In the genomic region with DNA sequence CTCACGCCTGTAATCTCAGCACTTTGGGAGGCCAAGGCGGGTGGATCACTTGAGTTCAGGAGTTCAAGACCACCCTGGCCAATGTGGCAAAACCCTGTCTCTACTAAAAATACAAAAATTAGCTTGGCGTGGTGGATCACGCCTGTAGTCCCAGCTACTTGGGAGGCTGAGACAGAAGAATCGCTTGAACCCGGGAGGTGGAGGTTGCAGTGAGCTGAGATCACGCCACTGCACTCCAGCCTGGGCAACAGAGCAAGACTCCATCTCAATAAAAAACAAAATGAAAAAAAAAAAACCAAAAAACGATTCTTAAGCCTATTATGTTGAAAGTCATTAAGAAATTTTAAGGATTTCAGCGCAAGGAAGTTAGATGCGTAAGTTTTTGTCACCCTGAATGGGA, we compare ENCODE assay signal across 7 cellular contexts. TPM values are rescaled to one million over a fixed set of nuclear protein-coding genes. Genes with fewer than 3 reads are reported as not detected.
DNase-seq lines count a peak whose midpoint lies in the region; ATAC-seq and TF ChIP-seq lines count a peak whose summit lies in the region.
"Not testable (repeated sequence)": the region's sequence is repeated elsewhere in the genome, so short reads cannot be mapped to it uniquely, and the experiment has no call there.

No MANE protein-coding gene starts in this region.

- not testable (repeated sequence) for BruUV-seq in mammary epithelial cell (replicated peaks; lab: Mats Ljungman, UMichigan)

- peaks cover 32% of the 10 kb centered on the region for H3K36me3 Mint-ChIP-seq in CD8-positive, alpha-beta T cell
- not testable (repeated sequence) for H3K36me3 Mint-ChIP-seq in activated naive CD8-positive, alpha-beta T cell; type B pancreatic cell
- peaks cover 4 to 14% (median 9%) of the 10 kb centered on the region in 5 donors for H3K36me3 Mint-ChIP-seq in naive thymus-derived CD4-positive, alpha-beta T cell

- not testable (repeated sequence) for ATAC-seq in CD8-positive, alpha-beta T cell; naive thymus-derived CD4-positive, alpha-beta T cell

- peak overlapping the region; percentile 99 for H3K4me2 ChIP-seq in Loucy (ENCODE audit: low read depth, low read length, poor library complexity, severe bottlenecking)
- H3K4me2 ChIP-seq in mammary epithelial cell (ENCODE audit: insufficient read depth, low read depth, low read length) = not testable (repeated sequence)

- H3K27me3 Mint-ChIP-seq in CD8-positive, alpha-beta T cell (ENCODE audit: low read depth); activated naive CD8-positive, alpha-beta T cell; naive thymus-derived CD4-positive, alpha-beta T cell; type B pancreatic cell: not testable (repeated sequence)

- dilution Hi-C loops in mammary epithelial cell (cut with HindIII; ENCODE audit: low sequenced_read_pairs) = loop anchor here (5.0 kb wide), 1 partner anchor 62 kb away; no protein-coding TSS in a partner anchor

- WGBS in mammary epithelial cell (ENCODE audit: low coverage, missing lambda C conversion rate) = 97% methylated on average over 10 of the region's 10 CpGs
- 85 to 94% (median 90%) methylated on average over 10 of the region's 10 CpGs for WGBS in spleen, 5 donors

- CTCF ChIA-PET in CD8-positive, alpha-beta T cell (lab: Charles Lee) = interaction anchor here (1.4 to 2.2 kb wide), 2 partner anchors 39 to 59 kb away, joined by 3 to 4 read pairs; no protein-coding TSS in a partner anchor
- CTCF ChIA-PET in mammary epithelial cell (lab: Charles Lee; ENCODE audit: low non-redundant PET) = not testable (repeated sequence)
- CTCF ChIA-PET in naive thymus-derived CD4-positive, alpha-beta T cell (lab: Charles Lee) = interaction anchor here (1.5 to 2.0 kb wide), 2 partner anchors 44 to 74 kb away, joined by 4 to 5 read pairs; no protein-coding TSS in a partner anchor

- H3K4me3 Mint-ChIP-seq in CD8-positive, alpha-beta T cell = peak overlapping the region; percentile 42
- peak overlapping the region; percentile 94 for H3K4me3 Mint-ChIP-seq in activated naive CD8-positive, alpha-beta T cell
- peak overlapping the region in 7 of 10 donors; percentile 16 to 97 (median 60) for H3K4me3 Mint-ChIP-seq in naive thymus-derived CD4-positive, alpha-beta T cell
- peak overlapping the region; percentile 35 for H3K4me3 Mint-ChIP-seq in type B pancreatic cell

- not testable (repeated sequence) for H3K27me3 ChIP-seq in CD8-positive, alpha-beta T cell (ENCODE audit: insufficient read depth, low read length); Loucy (ENCODE audit: insufficient read depth, low read length, poor library complexity, severe bottlenecking); mammary epithelial cell (ENCODE audit: insufficient read depth, low read length); naive thymus-derived CD4-positive, alpha-beta T cell (ENCODE audit: control insufficient read depth in 2 of 2, insufficient read depth in 2 of 2, low read length in 2 of 2); spleen (replicated peaks in 1 of 7)

- not testable (repeated sequence) for H3K9me3 Mint-ChIP-seq in CD8-positive, alpha-beta T cell; activated naive CD8-positive, alpha-beta T cell (ENCODE audit: low read depth); naive thymus-derived CD4-positive, alpha-beta T cell; type B pancreatic cell

- POLR2A ChIA-PET in CD8-positive, alpha-beta T cell (lab: Charles Lee) = interaction anchor here (1.0 to 2.6 kb wide), 5 partner anchors 44 to 59 kb away, joined by 3 to 13 read pairs (median 4); no protein-coding TSS in a partner anchor
- POLR2A ChIA-PET in naive thymus-derived CD4-positive, alpha-beta T cell (lab: Charles Lee) = interaction anchor here (0.8 to 9.3 kb wide), 2 partner anchors 44 to 61 kb away, joined by 3 to 113 read pairs; no protein-coding TSS in a partner anchor

- in situ Hi-C loops in mammary epithelial cell (cut with MboI; ENCODE audit: low sequenced_read_pairs in 2 of 2) = loop anchor here in 1 of 2 donors (10.0 kb wide), 1 partner anchor 59 kb away; no protein-coding TSS in a partner anchor

- H2AFZ ChIP-seq in Loucy (ENCODE audit: low read length); mammary epithelial cell (ENCODE audit: low read depth, low read length): not testable (repeated sequence)

- peaks cover 64% of the 10 kb centered on the region for H3K4me1 Mint-ChIP-seq in CD8-positive, alpha-beta T cell (ENCODE audit: low read depth)
- H3K4me1 Mint-ChIP-seq in activated naive CD8-positive, alpha-beta T cell (ENCODE audit: low read depth) = peaks cover 63% of the 10 kb centered on the region
- peaks cover 44 to 76% (median 61%) of the 10 kb centered on the region in 7 donors for H3K4me1 Mint-ChIP-seq in naive thymus-derived CD4-positive, alpha-beta T cell
- peaks cover 43% of the 10 kb centered on the region for H3K4me1 Mint-ChIP-seq in type B pancreatic cell (ENCODE audit: unreplicated experiment)

- not testable (repeated sequence) for DNase-seq in CD8-positive, alpha-beta T cell; mammary epithelial cell; naive thymus-derived CD4-positive, alpha-beta T cell; type B pancreatic cell (ENCODE audit: extremely low spot score, unreplicated experiment)
- DNase-seq in spleen = peak; percentile 6

- H3F3A ChIP-seq in Loucy (ENCODE audit: low read depth) = not testable (repeated sequence)

- H3K27ac Mint-ChIP-seq in CD8-positive, alpha-beta T cell = peak overlapping the region; percentile 30
- not testable (repeated sequence) for H3K27ac Mint-ChIP-seq in activated naive CD8-positive, alpha-beta T cell; type B pancreatic cell
- H3K27ac Mint-ChIP-seq in naive thymus-derived CD4-positive, alpha-beta T cell = peak overlapping the region in 2 of 9 donors; percentile 21 to 97

- intact Hi-C loops in CD8-positive, alpha-beta T cell (cut with DNase I, micrococcal nuclease) = loop anchor here (2.0 kb wide), 2 partner anchors 39 to 59 kb away; no protein-coding TSS in a partner anchor
- intact Hi-C loops in mammary epithelial cell (cut with micrococcal nuclease) (loop anchor here (2.0 kb wide), 1 partner anchor 39 kb away; no protein-coding TSS in a partner anchor), spleen (cut with DNase I; ENCODE audit: low total_unique reads) (loop anchor here (5.0 kb wide), 1 partner anchor 52 kb away; no protein-coding TSS in a partner anchor)
- intact Hi-C loops in naive thymus-derived CD4-positive, alpha-beta T cell (cut with micrococcal nuclease) = loop anchor here (2.0 to 10.0 kb wide), 2 partner anchors 39 to 1821 kb away; no protein-coding TSS in a partner anchor

- not testable (repeated sequence) for H3K9me2 ChIP-seq in Loucy (replicated peaks; ENCODE audit: low read depth, low read length)

- not testable (repeated sequence) for TF ChIP-seq CTCF in CD8-positive, alpha-beta T cell (IDR thresholded peaks at IDR 0.05); Loucy (conservative IDR thresholded peaks at IDR 0.05; ENCODE audit: low read length); mammary epithelial cell (conservative IDR thresholded peaks at IDR 0.05 in 1 of 2, IDR thresholded peaks at IDR 0.05 in 1 of 2; ENCODE audit: extremely low read depth in 1 of 2, insufficient read depth in 1 of 2, low read depth in 1 of 2, low read length in 2 of 2); spleen (IDR thresholded peaks at IDR 0.05 in 8 of 11, conservative IDR thresholded peaks at IDR 0.05 in 3 of 11); type B pancreatic cell (conservative IDR thresholded peaks at IDR 0.05)

- not testable (repeated sequence) for TF ChIP-seq POLR2A in spleen (IDR thresholded peaks at IDR 0.05)

- H3K79me2 ChIP-seq in Loucy (ENCODE audit: insufficient read depth, low read length) (peaks cover 83% of the 10 kb centered on the region), mammary epithelial cell (ENCODE audit: insufficient read depth, low read length) (peaks cover 83% of the 10 kb centered on the region)

- H4K20me1 ChIP-seq in Loucy (ENCODE audit: insufficient read depth, low read length, poor library complexity, severe bottlenecking) = peaks cover 56% of the 10 kb centered on the region
- H4K20me1 ChIP-seq in mammary epithelial cell (ENCODE audit: insufficient read depth, low read length) = not testable (repeated sequence)

- H3K36me3 ChIP-seq in CD8-positive, alpha-beta T cell (ENCODE audit: insufficient read depth, low read length); Loucy (ENCODE audit: insufficient read depth, low read length); mammary epithelial cell (ENCODE audit: insufficient read depth, low read length); spleen: not testable (repeated sequence)
- peaks cover 0 to 14% (median 0%) of the 10 kb centered on the region in 3 experiments for H3K36me3 ChIP-seq in naive thymus-derived CD4-positive, alpha-beta T cell (ENCODE audit: control insufficient read depth in 2 of 3, insufficient read depth in 3 of 3, low read length in 3 of 3)

- H3K4me3 ChIP-seq in CD8-positive, alpha-beta T cell (ENCODE audit: low read depth, low read length); mammary epithelial cell (replicated peaks in 1 of 3; ENCODE audit: insufficient read depth in 1 of 3, low read depth in 2 of 3, low read length in 3 of 3); naive thymus-derived CD4-positive, alpha-beta T cell (ENCODE audit: low read length); spleen: not testable (repeated sequence)
- H3K4me3 ChIP-seq in Loucy (ENCODE audit: low read length, poor library complexity, severe bottlenecking) = peak overlapping the region; percentile 97

- not testable (repeated sequence) for H3K27ac ChIP-seq in CD8-positive, alpha-beta T cell (ENCODE audit: low read depth, low read length); naive thymus-derived CD4-positive, alpha-beta T cell (ENCODE audit: low read depth, low read length)
- H3K27ac ChIP-seq in mammary epithelial cell (ENCODE audit: insufficient read depth, low read depth, low read length) (peak overlapping the region; percentile 7), spleen (peak overlapping the region; percentile 82 to 96 (median 90))

- H3K4me1 ChIP-seq in CD8-positive, alpha-beta T cell (ENCODE audit: insufficient read depth, low read length) = peaks cover 46% of the 10 kb centered on the region
- H3K4me1 ChIP-seq in Loucy (ENCODE audit: insufficient read depth, low read length, poor library complexity, severe bottlenecking) = peaks cover 26% of the 10 kb centered on the region
- H3K4me1 ChIP-seq in mammary epithelial cell (ENCODE audit: insufficient read depth, low read length) = peaks cover 26% of the 10 kb centered on the region
- H3K4me1 ChIP-seq in naive thymus-derived CD4-positive, alpha-beta T cell (ENCODE audit: control insufficient read depth in 2 of 2, insufficient read depth in 2 of 2, low read length in 2 of 2) = peaks cover 13 to 34% of the 10 kb centered on the region in 2 donors
- H3K4me1 ChIP-seq in spleen = peaks cover 30 to 84% (median 74%) of the 10 kb centered on the region in 6 donors

- H3K9ac ChIP-seq in Loucy (ENCODE audit: low read depth, low read length, poor library complexity, severe bottlenecking); mammary epithelial cell (ENCODE audit: insufficient read depth, low read length): not testable (repeated sequence)

- H3K9me3 ChIP-seq in CD8-positive, alpha-beta T cell (ENCODE audit: low read length); Loucy (ENCODE audit: insufficient read depth, low read depth, low read length); mammary epithelial cell (replicated peaks; ENCODE audit: insufficient read depth, low read length); naive thymus-derived CD4-positive, alpha-beta T cell (ENCODE audit: control insufficient read depth in 2 of 3, low read length in 3 of 3); spleen: not testable (repeated sequence)

RNA-seq across cellular contexts. Expression of a gene that starts 3.6 kb away (rescaled TPM):
- 10 to 100 TPM; 65.8 to 69.8 TPM for total RNA-seq in CD8-positive, alpha-beta T cell
- total RNA-seq in mammary epithelial cell = 10 to 100 TPM; 32.7 to 48.2 TPM
- polyA plus RNA-seq in mammary epithelial cell = 10.2 TPM
- 46.5 TPM for polyA minus RNA-seq in mammary epithelial cell
- total RNA-seq in naive thymus-derived CD4-positive, alpha-beta T cell = 10 to 100 TPM; 37.7 to 69.0 (median 56.9) TPM
- 1 to 10 TPM; 3.6 to 6.6 TPM for polyA plus RNA-seq in naive thymus-derived CD4-positive, alpha-beta T cell
- total RNA-seq in spleen = 10 to 100 TPM; 26.3 to 46.0 (median 36.9) TPM
- 10 to 100 TPM in 1 of 3 donors, 1 to 10 TPM in 2; 2.6 to 12.2 (median 2.7) TPM for polyA plus RNA-seq in spleen
- 55.1 and 55.2 TPM in 2 replicates for total RNA-seq in type B pancreatic cell (ENCODE audit: low replicate concordance)

Comparison
In these comparisons a context has a peak if more than half of its experiments do, and no peak if none do; other contexts are left out.
1. H3K4me3 Mint-ChIP-seq: peak in every context shown above with its lines; median percentile 94 in activated naive CD8-positive, alpha-beta T cell; 60 in naive thymus-derived CD4-positive, alpha-beta T cell; 42 in CD8-positive, alpha-beta T cell; 35 in type B pancreatic cell.